In genomic region chr12:75892779-75893408, GRCh38 we compare ENCODE assay signal across 12 cellular contexts.
DNase-seq lines count a peak whose midpoint lies in the region; ATAC-seq and TF ChIP-seq lines count a peak whose summit lies in the region.
"Had no signal": no experiment of that assay in that cellular context is flagged by ENCODE, and none has a peak within 500 bp of the region (broad histone marks: within the 10 kb centered on the region; RNA-seq: fewer than 3 reads in every experiment).

No MANE protein-coding gene starts in this region.

- DNase-seq in AG09309 (ENCODE audit: low read depth) (peak; percentile 25), HUDEP-2 (lab: John Stamatoyannopoulos, UW; ENCODE audit: unreplicated experiment in 76 of 76) (peak in 72 of 76 experiments; percentile 3 to 93 (median 58)), adipocyte (ENCODE audit: low read depth) (peak; percentile 34), inferior parietal cortex (ENCODE audit: extremely low spot score) (peak; percentile 31), T-helper 17 cell (no peak), NCI-H524 (lab: John Stamatoyannopoulos, UW) (no peak), H9 (no peak)
- DNase-seq in CD8-positive, alpha-beta T cell, result no peak
- DNase-seq: naive B cell, NCI-H2081, T-helper 9 cell had no signal

- no peak overlapping the region for H3T11ph ChIP-seq in H9 (ENCODE audit: low read length)

- no peak overlapping the region for H3K18ac ChIP-seq in H9 (ENCODE audit: insufficient read length, low read depth, low read length)

- H3K79me2 ChIP-seq in H9 (ENCODE audit: insufficient read depth, low read length), result no peaks in the 10 kb centered on the region

- no peak overlapping the region for H2BK15ac ChIP-seq in H9 (ENCODE audit: low read depth, low read length)

- H4K20me1 ChIP-seq in H9 (ENCODE audit: control insufficient read depth, insufficient read depth, insufficient read length), result no peaks in the 10 kb centered on the region

- H3K23ac ChIP-seq in H9 (ENCODE audit: insufficient read length, low read depth, low read length), result no peak overlapping the region

- H3K4me1 Mint-ChIP-seq in T-helper 17 cell, result no peaks in the 10 kb centered on the region
- H3K4me1 Mint-ChIP-seq in H9, result peaks cover 37 to 44% of the 10 kb centered on the region in 2 experiments
- H3K4me1 Mint-ChIP-seq in CD8-positive, alpha-beta T cell (ENCODE audit: low read depth), result no peaks in the 10 kb centered on the region
- H3K4me1 Mint-ChIP-seq: naive B cell had no signal

- CTCF ChIA-PET in CD8-positive, alpha-beta T cell (lab: Charles Lee), result no interaction called here

- no peak overlapping the region for H2AFZ ChIP-seq in H9 (ENCODE audit: low read length)

- no peak overlapping the region for H3K56ac ChIP-seq in H9 (ENCODE audit: insufficient read length, low read depth, low read length)

- H2BK120ac ChIP-seq in H9 (ENCODE audit: low read depth, low read length, poor library complexity, severe bottlenecking), result no peak overlapping the region

- no peaks in the 10 kb centered on the region for H3K23me2 ChIP-seq in H9 (ENCODE audit: insufficient read length, low read depth, low read length, poor library complexity, severe bottlenecking)

- H3K9me3 ChIP-seq in adipocyte (ENCODE audit: control insufficient read depth, low read length) (no peaks in the 10 kb centered on the region), T-helper 17 cell (ENCODE audit: control insufficient read depth, low read length, poor library complexity, severe bottlenecking) (no peaks in the 10 kb centered on the region), H9 (ENCODE audit: control insufficient read depth, low read depth, low read length) (no peaks in the 10 kb centered on the region)
- H3K9me3 ChIP-seq in CD8-positive, alpha-beta T cell (ENCODE audit: low read length), result no peaks in the 10 kb centered on the region
- H3K9me3 ChIP-seq: tibial nerve had no signal

- no peaks in the 10 kb centered on the region for H3K27me3 ChIP-seq in adipocyte (replicated peaks; ENCODE audit: control insufficient read depth, insufficient read depth, low read length)
- H3K27me3 ChIP-seq in H9 (ENCODE audit: insufficient read depth, low read length), result no peaks in the 10 kb centered on the region
- H3K27me3 ChIP-seq in CD8-positive, alpha-beta T cell (ENCODE audit: insufficient read depth, low read length), result no peaks in the 10 kb centered on the region
- H3K27me3 ChIP-seq: tibial nerve had no signal

- no peak for TF ChIP-seq CTCF in AG09309 (IDR thresholded peaks at IDR 0.05; ENCODE audit: control insufficient read depth, insufficient read depth, low read depth, low read length, missing control alignments)
- TF ChIP-seq CTCF in H9 (conservative IDR thresholded peaks at IDR 0.05), result no peak
- TF ChIP-seq CTCF in CD8-positive, alpha-beta T cell (IDR thresholded peaks at IDR 0.05), result no peak

- ATAC-seq in T-helper 17 cell, result no peak
- ATAC-seq in CD8-positive, alpha-beta T cell, result no peak

- H3K27ac ChIP-seq in H9 (ENCODE audit: insufficient read length, low read depth, low read length), result no peak overlapping the region
- no peak overlapping the region for H3K27ac ChIP-seq in CD8-positive, alpha-beta T cell (ENCODE audit: low read depth, low read length)
- H3K27ac ChIP-seq: tibial nerve had no signal

- H3K14ac ChIP-seq in H9 (ENCODE audit: insufficient read depth, low read length), result no peak overlapping the region

- no peak overlapping the region for H2AK5ac ChIP-seq in H9 (ENCODE audit: insufficient read length, low read length)

- H3K4me3 ChIP-seq in AG09309 (ENCODE audit: control insufficient read depth, low read depth, low read length) (no peak overlapping the region), adipocyte (ENCODE audit: low read length) (no peak overlapping the region)
- H3K4me3 ChIP-seq in CD8-positive, alpha-beta T cell (ENCODE audit: low read depth, low read length), result no peak overlapping the region
- H3K4me3 ChIP-seq: tibial nerve had no signal

- WGBS in H9 (ENCODE audit: extremely low coverage, insufficient read length, low lambda C conversion rate), result no CpG with 5 or more reads among the region's 5 CpGs

- H4K8ac ChIP-seq in H9 (replicated peaks; ENCODE audit: insufficient read length, low read depth, low read length), result no peak overlapping the region

- H3K27me3 Mint-ChIP-seq in T-helper 17 cell (peaks cover 32% of the 10 kb centered on the region), H9 (ENCODE audit: low read depth) (no peaks in the 10 kb centered on the region; the same call in 1 of the 2 replicates)
- peaks cover 7% of the 10 kb centered on the region for H3K27me3 Mint-ChIP-seq in CD8-positive, alpha-beta T cell (ENCODE audit: low read depth)

- no peaks in the 10 kb centered on the region for H3K79me1 ChIP-seq in H9 (ENCODE audit: insufficient read depth, low read depth, low read length, poor library complexity, severe bottlenecking)

- H3K36me3 ChIP-seq in adipocyte (ENCODE audit: control insufficient read depth, insufficient read depth, low read length, severe bottlenecking), result no peaks in the 10 kb centered on the region
- H3K36me3 ChIP-seq in CD8-positive, alpha-beta T cell (ENCODE audit: insufficient read depth, low read length), result no peaks in the 10 kb centered on the region
- H3K36me3 ChIP-seq: tibial nerve had no signal

- no peak overlapping the region for H4K91ac ChIP-seq in H9 (ENCODE audit: insufficient read length, low read depth, low read length)

- H3K27ac Mint-ChIP-seq in T-helper 17 cell, result no peak overlapping the region
- 0 out of 7 replicates have a peak overlapping the region, but pooled peaks of 1 of the 3 experiments have one; percentile 16 for H3K27ac Mint-ChIP-seq in H9
- H3K27ac Mint-ChIP-seq in CD8-positive, alpha-beta T cell, result no peak overlapping the region
- H3K27ac Mint-ChIP-seq: naive B cell had no signal

- H3K4me3 Mint-ChIP-seq in T-helper 17 cell (no peak overlapping the region), H9 (no peak overlapping the region)
- no peak overlapping the region for H3K4me3 Mint-ChIP-seq in CD8-positive, alpha-beta T cell
- H3K4me3 Mint-ChIP-seq: naive B cell had no signal

- no peak overlapping the region for H3K4ac ChIP-seq in H9 (ENCODE audit: low read depth, low read length)

- H4K5ac ChIP-seq in H9 (ENCODE audit: insufficient read length, low read depth, low read length), result no peak overlapping the region

- H3K4me1 ChIP-seq in adipocyte (ENCODE audit: control insufficient read depth, insufficient read depth, low read length) (peaks cover 27% of the 10 kb centered on the region), H9 (ENCODE audit: insufficient read depth, low read length) (peaks cover 5% of the 10 kb centered on the region; the same call in 1 of the 2 replicates)
- H3K4me1 ChIP-seq in CD8-positive, alpha-beta T cell (ENCODE audit: insufficient read depth, low read length), result no peaks in the 10 kb centered on the region

- no peak overlapping the region for H2BK5ac ChIP-seq in H9 (ENCODE audit: insufficient read length, low read length)

- H2BK12ac ChIP-seq in H9 (ENCODE audit: insufficient read length, low read depth, low read length), result no peak overlapping the region

- intact Hi-C loops in CD8-positive, alpha-beta T cell (cut with DNase I, micrococcal nuclease), result no loop called here

- H3K36me3 Mint-ChIP-seq in T-helper 17 cell (ENCODE audit: low read depth) (no peaks in the 10 kb centered on the region), H9 (ENCODE audit: insufficient read depth in 1 of 3, low read depth in 3 of 3) (no peaks in the 10 kb centered on the region)
- no peaks in the 10 kb centered on the region for H3K36me3 Mint-ChIP-seq in CD8-positive, alpha-beta T cell
- H3K36me3 Mint-ChIP-seq: naive B cell had no signal

- H3K9ac ChIP-seq in adipocyte (ENCODE audit: low read length), result no peak overlapping the region
- H3K9ac ChIP-seq in H9 (ENCODE audit: extremely low read depth, insufficient read length, low read length), result no peak overlapping the region

- no peak overlapping the region for H2BK20ac ChIP-seq in H9 (ENCODE audit: low read depth, low read length, poor library complexity, severe bottlenecking)

- H3K4me2 ChIP-seq in H9 (ENCODE audit: insufficient read depth, insufficient read length, low read length), result no peak overlapping the region

- no peaks in the 10 kb centered on the region for H3K9me3 Mint-ChIP-seq in H9
- H3K9me3 Mint-ChIP-seq in CD8-positive, alpha-beta T cell, result no peaks in the 10 kb centered on the region

- POLR2A ChIA-PET in CD8-positive, alpha-beta T cell (lab: Charles Lee), result no interaction called here

Comparison
In these comparisons a context has a peak if more than half of its experiments do, and no peak if none do; other contexts are left out.
1. DNase-seq: peak in AG09309 (single experiment), HUDEP-2 (72 of 76), adipocyte (single experiment) and inferior parietal cortex (single experiment); none in T-helper 17 cell (0 of 3), NCI-H524 (0 of 2), H9 (single experiment) and CD8-positive, alpha-beta T cell (0 of 7).